ENCODE assay signal across 2 cellular contexts in genomic region chr16:70767377-70768204, GRCh38.
TF ChIP-seq lines count a peak whose summit lies in the region.

No MANE protein-coding gene starts in this region.

TF ChIP-seq in SK-N-SH treated with all-trans-retinoic acid at 6 μM for 48 hours, 23 proteins besides CTCF, POLR2A, EP300 and RAD21 (continued from another document):
- no peak for TF ChIP-seq CREB5 (CRISPR knock-in tag; IDR thresholded peaks at IDR 0.05; ENCODE audit: low read depth)
- TF ChIP-seq ZNF70 (CRISPR knock-in tag; IDR thresholded peaks at IDR 0.05), result no peak
- no peak for TF ChIP-seq ZNF565 (CRISPR knock-in tag; conservative IDR thresholded peaks at IDR 0.05; ENCODE audit: low read depth)
- TF ChIP-seq TOX (CRISPR knock-in tag; IDR thresholded peaks at IDR 0.05; ENCODE audit: borderline replicate concordance), result no peak
- TF ChIP-seq BACH2 (CRISPR knock-in tag; IDR thresholded peaks at IDR 0.05; ENCODE audit: borderline replicate concordance), result no peak
- TF ChIP-seq ZFP30 (CRISPR knock-in tag; IDR thresholded peaks at IDR 0.05), result no peak
- TF ChIP-seq SNAI2 (CRISPR knock-in tag; IDR thresholded peaks at IDR 0.05), result no peak
- TF ChIP-seq, protein P1, sequence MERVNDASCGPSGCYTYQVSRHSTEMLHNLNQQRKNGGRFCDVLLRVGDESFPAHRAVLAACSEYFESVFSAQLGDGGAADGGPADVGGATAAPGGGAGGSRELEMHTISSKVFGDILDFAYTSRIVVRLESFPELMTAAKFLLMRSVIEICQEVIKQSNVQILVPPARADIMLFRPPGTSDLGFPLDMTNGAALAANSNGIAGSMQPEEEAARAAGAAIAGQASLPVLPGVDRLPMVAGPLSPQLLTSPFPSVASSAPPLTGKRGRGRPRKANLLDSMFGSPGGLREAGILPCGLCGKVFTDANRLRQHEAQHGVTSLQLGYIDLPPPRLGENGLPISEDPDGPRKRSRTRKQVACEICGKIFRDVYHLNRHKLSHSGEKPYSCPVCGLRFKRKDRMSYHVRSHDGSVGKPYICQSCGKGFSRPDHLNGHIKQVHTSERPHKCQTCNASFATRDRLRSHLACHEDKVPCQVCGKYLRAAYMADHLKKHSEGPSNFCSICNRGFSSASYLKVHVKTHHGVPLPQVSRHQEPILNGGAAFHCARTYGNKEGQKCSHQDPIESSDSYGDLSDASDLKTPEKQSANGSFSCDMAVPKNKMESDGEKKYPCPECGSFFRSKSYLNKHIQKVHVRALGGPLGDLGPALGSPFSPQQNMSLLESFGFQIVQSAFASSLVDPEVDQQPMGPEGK (CRISPR knock-in tag; IDR thresholded peaks at IDR 0.05; ENCODE audit: borderline replicate concordance), result no peak

TF ChIP-seq in SK-N-SH, 30 proteins besides CTCF, POLR2A, EP300 and RAD21 (continued from another document):
- TF ChIP-seq MXI1 (IDR thresholded peaks at IDR 0.05; ENCODE audit: low read depth, low read length) (no peak), FOXJ3 (CRISPR knock-in tag; IDR thresholded peaks at IDR 0.05) (no peak), MAX (IDR thresholded peaks at IDR 0.05; ENCODE audit: low read depth) (no peak), POLR2AphosphoS5 (IDR thresholded peaks at IDR 0.05; ENCODE audit: low read depth, low read length) (no peak), EZH2phosphoT487 (IDR thresholded peaks at IDR 0.05; ENCODE audit: borderline replicate concordance, low read depth) (no peak), SIN3A (IDR thresholded peaks at IDR 0.05; ENCODE audit: borderline replicate concordance, low read depth, low read length) (no peak)
TF ChIP-seq in SK-N-SH: peak in this region for 0.
